8 cellular contexts compared by ENCODE assay signal in the genomic region with DNA sequence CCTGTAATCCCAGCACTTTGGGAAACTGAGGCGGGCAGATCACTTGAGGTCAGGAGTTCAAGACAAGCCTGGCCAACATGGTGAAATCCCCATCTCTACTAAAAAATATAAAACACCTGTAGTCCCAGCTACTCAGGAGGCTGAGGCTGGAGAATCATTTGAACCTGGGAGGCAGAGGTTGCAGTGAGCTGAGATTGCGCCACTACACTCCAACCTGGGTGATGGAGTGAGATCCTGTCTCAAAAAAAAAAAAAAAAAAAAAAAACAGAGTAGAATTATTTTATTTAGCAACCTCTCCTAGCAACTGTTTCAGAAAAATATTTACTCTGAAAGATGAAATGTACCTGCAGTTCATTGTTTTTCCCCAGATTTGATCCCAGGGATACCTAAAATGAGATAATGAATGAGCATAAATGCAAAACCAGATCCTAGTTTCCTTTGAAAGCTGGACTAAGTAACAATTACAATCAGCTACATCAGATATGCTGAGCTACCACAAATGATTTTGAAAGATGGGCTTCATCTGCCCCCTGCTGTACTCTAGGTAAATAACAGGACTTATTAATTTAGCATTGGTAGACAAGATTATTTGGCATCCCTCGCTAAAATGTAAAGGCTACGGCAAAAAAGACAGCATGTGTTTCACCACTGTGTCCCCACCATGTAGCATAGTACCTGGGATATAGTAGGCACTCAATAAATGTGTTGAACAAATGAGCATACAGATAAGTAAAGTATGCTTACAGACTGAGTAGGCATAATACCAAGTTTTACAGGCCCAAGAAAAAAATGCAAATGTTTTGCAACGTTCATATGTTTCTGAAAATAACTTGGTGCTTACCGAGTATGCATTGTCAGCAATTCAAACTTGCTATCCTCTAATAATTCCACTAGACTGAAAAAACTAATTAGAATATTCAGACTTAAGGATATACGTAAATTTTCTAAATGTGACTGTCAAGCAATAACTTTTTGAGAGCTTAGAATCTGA.
DNase-seq lines count a peak whose midpoint lies in the region; ATAC-seq and TF ChIP-seq lines count a peak whose summit lies in the region.

No MANE protein-coding gene starts in this region.

- no peaks in the 10 kb centered on the region for H3K27me3 Mint-ChIP-seq in activated naive CD8-positive, alpha-beta T cell treated with anti-CD3 and anti-CD28 coated beads, Interleukin-2, amount 50 U/mL, for 24 hours

- ATAC-seq in HG03558 (IDR thresholded peaks at IDR 0.05; ENCODE audit: extremely low read depth, unreplicated experiment): peak; percentile 52
- no peak for ATAC-seq in activated naive CD8-positive, alpha-beta T cell treated with anti-CD3 and anti-CD28 coated beads, Interleukin-2, amount 50 U/mL, for 24 hours
- ATAC-seq in right cardiac atrium: peak; percentile 63 to 86
- ATAC-seq in HG02642 (IDR thresholded peaks at IDR 0.05; ENCODE audit: poor library complexity, unreplicated experiment): no peak

- H3K4me1 ChIP-seq in right cardiac atrium (ENCODE audit: control insufficient read depth, insufficient read depth, low read length) (no peaks in the 10 kb centered on the region), sigmoid colon (peaks cover 0 to 6% (median 0%) of the 10 kb centered on the region in 4 donors)

- no peak for TF ChIP-seq EP300 in sigmoid colon (IDR thresholded peaks at IDR 0.05)

- no peak for TF ChIP-seq POLR2A in sigmoid colon (IDR thresholded peaks at IDR 0.05)

- no peaks in the 10 kb centered on the region for H3K36me3 ChIP-seq in sigmoid colon

- H3K36me3 Mint-ChIP-seq in activated naive CD8-positive, alpha-beta T cell treated with anti-CD3 and anti-CD28 coated beads, Interleukin-2, amount 50 U/mL, for 24 hours (ENCODE audit: low read depth): no peaks in the 10 kb centered on the region

- peak; percentile 44 to 78 (median 64) for TF ChIP-seq CTCF in sigmoid colon (IDR thresholded peaks at IDR 0.05)

- DNase-seq in DMS53 (lab: John Stamatoyannopoulos, UW) (peak; percentile 74), NCI-H69 (lab: John Stamatoyannopoulos, UW) (peak; percentile 55), right cardiac atrium (no peak), sigmoid colon (no peak)
- peak; percentile 13 for DNase-seq in activated naive CD8-positive, alpha-beta T cell treated with anti-CD3 and anti-CD28 coated beads, Interleukin-2, amount 50 U/mL, for 24 hours
- DNase-seq in effector CD8-positive, alpha-beta T cell (lab: John Stamatoyannopoulos, UW): no peak

- 52% methylated on average over 7 of the region's 7 CpGs for WGBS in right cardiac atrium
- WGBS in sigmoid colon, 2 donors: 58 to 65% methylated on average over 7 of the region's 7 CpGs

- H3K27me3 ChIP-seq in right cardiac atrium (ENCODE audit: control insufficient read depth, insufficient read depth) (no peaks in the 10 kb centered on the region), sigmoid colon (no peaks in the 10 kb centered on the region)

- H3K9me3 Mint-ChIP-seq in activated naive CD8-positive, alpha-beta T cell treated with anti-CD3 and anti-CD28 coated beads, Interleukin-2, amount 50 U/mL, for 24 hours: no peaks in the 10 kb centered on the region

- H3K9me3 ChIP-seq in right cardiac atrium (ENCODE audit: control insufficient read depth, low read length) (no peaks in the 10 kb centered on the region), sigmoid colon (no peaks in the 10 kb centered on the region)

- H3K27ac Mint-ChIP-seq in activated naive CD8-positive, alpha-beta T cell treated with anti-CD3 and anti-CD28 coated beads, Interleukin-2, amount 50 U/mL, for 24 hours: no peak overlapping the region

- H3K4me3 Mint-ChIP-seq in activated naive CD8-positive, alpha-beta T cell treated with anti-CD3 and anti-CD28 coated beads, Interleukin-2, amount 50 U/mL, for 24 hours: no peak overlapping the region

- H3K27ac ChIP-seq in right cardiac atrium (ENCODE audit: low read length) (no peak overlapping the region), sigmoid colon (no peak overlapping the region)

- H3K4me3 ChIP-seq in right cardiac atrium (ENCODE audit: low read length) (no peak overlapping the region), sigmoid colon (no peak overlapping the region)

- intact Hi-C loops in right cardiac atrium (cut with DNase I) (loop anchor here (2.0 to 10.0 kb wide), 4 partner anchors 290 to 380 kb away; no protein-coding TSS in a partner anchor), sigmoid colon (cut with DNase I) (loop anchor here (1.0 to 10.0 kb wide), 4 partner anchors 102 to 380 kb away; partner anchors contain the start of gene CYP1B1)

- peaks cover 1% of the 10 kb centered on the region for H3K4me1 Mint-ChIP-seq in activated naive CD8-positive, alpha-beta T cell treated with anti-CD3 and anti-CD28 coated beads, Interleukin-2, amount 50 U/mL, for 24 hours

Comparison
In these comparisons a context has a peak if more than half of its experiments do, and no peak if none do; other contexts are left out.
1. DNase-seq: peak in DMS53 (single experiment), NCI-H69 (single experiment) and activated naive CD8-positive, alpha-beta T cell treated with anti-CD3 and anti-CD28 coated beads, Interleukin-2, amount 50 U/mL, for 24 hours (single experiment); none in right cardiac atrium (0 of 3), sigmoid colon (single experiment) and effector CD8-positive, alpha-beta T cell (single experiment).
2. ATAC-seq: peak in HG03558 (single experiment) and right cardiac atrium (2 of 2); none in activated naive CD8-positive, alpha-beta T cell treated with anti-CD3 and anti-CD28 coated beads, Interleukin-2, amount 50 U/mL, for 24 hours (single experiment) and HG02642 (single experiment).